8 cellular contexts compared by ENCODE assay signal in the genomic region with DNA sequence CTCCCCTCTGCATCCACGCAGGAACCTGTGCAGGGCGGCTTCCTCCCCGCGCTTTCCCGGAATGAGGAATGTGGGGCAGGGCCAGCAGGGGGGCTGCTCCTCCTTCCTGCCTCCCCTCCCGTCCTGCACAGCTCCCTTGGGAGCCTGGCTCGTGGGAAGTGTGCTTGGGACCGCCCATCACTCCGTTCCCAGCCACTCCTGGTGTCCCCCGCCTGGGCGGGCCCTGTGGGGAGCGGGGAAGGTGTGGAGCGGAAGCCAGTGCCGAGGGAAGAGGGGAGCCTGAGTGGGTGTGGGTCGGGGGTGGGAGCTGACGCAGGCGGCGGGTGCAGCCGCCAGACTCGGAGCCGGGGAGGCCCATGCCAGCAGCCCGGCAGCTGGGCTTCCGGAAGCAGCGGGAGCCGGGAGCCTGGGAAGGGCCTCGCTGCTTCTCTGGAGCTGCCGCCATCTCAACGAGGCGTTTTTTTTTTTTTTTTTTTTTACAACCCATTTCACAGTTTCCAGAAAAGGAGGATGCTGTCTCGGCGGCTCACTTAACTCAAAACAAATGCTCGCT. TPM values are rescaled to one million over a fixed set of nuclear protein-coding genes. Genes with fewer than 3 reads are reported as not detected.
DNase-seq lines count a peak whose midpoint lies in the region; ATAC-seq lines count a peak whose summit lies in the region.

No MANE protein-coding gene starts in this region.

- CTCF ChIA-PET in CD4-positive, alpha-beta memory T cell (lab: Charles Lee; ENCODE audit: partially characterized antibody) = no interaction called here

- H3K9me3 Mint-ChIP-seq in CD4-positive, alpha-beta memory T cell = no peaks in the 10 kb centered on the region

- no peak overlapping the region for H3K27ac Mint-ChIP-seq in CD4-positive, alpha-beta memory T cell

- H3K27ac ChIP-seq in HUES6 (ENCODE audit: low read depth, low read length) (0 out of 2 replicates have a peak overlapping the region, but pooled peaks have one; percentile 43), SJSA1 (peak overlapping the region; percentile 69)
- no peak overlapping the region for H3K27ac ChIP-seq in CD4-positive, alpha-beta memory T cell (ENCODE audit: low read depth, low read length)

- peak overlapping the region; percentile 35; the same call in 1 of the 2 replicates for H3K4me3 ChIP-seq in HUES6 (ENCODE audit: low read depth, low read length)
- H3K4me3 ChIP-seq in SJSA1 = peak overlapping the region; percentile 4
- H3K4me3 ChIP-seq in CD4-positive, alpha-beta memory T cell (ENCODE audit: low read length in 2 of 2) = no peak overlapping the region

- no peaks in the 10 kb centered on the region for H3K36me3 Mint-ChIP-seq in CD4-positive, alpha-beta memory T cell

- H3K9me3 ChIP-seq in HUES6 (ENCODE audit: control insufficient read depth, insufficient read depth, low read depth, low read length) (no peaks in the 10 kb centered on the region), SJSA1 (replicated peaks) (peaks cover 2% of the 10 kb centered on the region)
- H3K9me3 ChIP-seq in CD4-positive, alpha-beta memory T cell (ENCODE audit: control insufficient read depth in 1 of 2, low read length in 2 of 2) = no peaks in the 10 kb centered on the region

- H3K36me3 ChIP-seq in HUES6 (ENCODE audit: control insufficient read depth, insufficient read depth, low read length) (no peaks in the 10 kb centered on the region), SJSA1 (no peaks in the 10 kb centered on the region)
- H3K36me3 ChIP-seq in CD4-positive, alpha-beta memory T cell (ENCODE audit: insufficient read depth, low read length) = no peaks in the 10 kb centered on the region

- ATAC-seq in GM21825 (IDR thresholded peaks at IDR 0.05; ENCODE audit: unreplicated experiment) = no peak

- POLR2A ChIA-PET in CD4-positive, alpha-beta memory T cell (lab: Charles Lee; ENCODE audit: partially characterized antibody) = no interaction called here

- DNase-seq in SJSA1 (ENCODE audit: low read depth in 1 of 2, low spot score in 2 of 2) (peak; percentile 98 to 99), foreskin melanocyte (peak; percentile 68), posterior cingulate gyrus (peak; percentile 38 to 97 (median 77))
- DNase-seq in activated CD4-positive, alpha-beta T cell treated with anti-CD3 and anti-CD28 coated beads for 1 hour = no peak
- DNase-seq in stimulated activated CD4-positive, alpha-beta T cell treated with anti-CD3 and anti-CD28 coated beads, Interleukin-12 subunit alpha, Interleukin-12 subunit beta, amount 100 ng/mL, for 4 hours = no peak
- no peak for DNase-seq in CD4-positive, alpha-beta memory T cell

- H3K27me3 Mint-ChIP-seq in CD4-positive, alpha-beta memory T cell = peaks cover 2 to 3% of the 10 kb centered on the region in 2 donors

- no peak overlapping the region for H3K4me3 Mint-ChIP-seq in CD4-positive, alpha-beta memory T cell

- no peak overlapping the region for H3K9ac ChIP-seq in HUES6 (ENCODE audit: low read length)

- intact Hi-C loops in posterior cingulate gyrus (cut with DNase I) = no loop called here
- intact Hi-C loops in CD4-positive, alpha-beta memory T cell (cut with micrococcal nuclease) = no loop called here

- no peaks in the 10 kb centered on the region for H3K27me3 ChIP-seq in HUES6 (ENCODE audit: control insufficient read depth, insufficient read depth, low read length)
- no peaks in the 10 kb centered on the region for H3K27me3 ChIP-seq in SJSA1 (replicated peaks)
- no peaks in the 10 kb centered on the region for H3K27me3 ChIP-seq in CD4-positive, alpha-beta memory T cell (ENCODE audit: insufficient read depth, low read length)

- H3K4me1 Mint-ChIP-seq in CD4-positive, alpha-beta memory T cell = peaks cover 0 to 7% (median 2%) of the 10 kb centered on the region in 4 donors

- H3K4me1 ChIP-seq in HUES6 (ENCODE audit: control insufficient read depth, insufficient read depth, low read length) (peaks cover 29% of the 10 kb centered on the region), SJSA1 (replicated peaks) (peaks cover 80% of the 10 kb centered on the region)
- H3K4me1 ChIP-seq in CD4-positive, alpha-beta memory T cell (ENCODE audit: insufficient read depth, low read length) = no peaks in the 10 kb centered on the region

RNA-seq across cellular contexts. Expression of gene BAHCC1, which starts 24.2 kb away (rescaled TPM):
- total RNA-seq in SJSA1 (2014; rRNA removed; shearing (Covaris generic)) = 5.7 and 6.6 TPM in 2 replicates
- total RNA-seq in CD4-positive, alpha-beta memory T cell = not detected
- polyA plus RNA-seq in CD4-positive, alpha-beta memory T cell = not detected

Comparison
In these comparisons a context has a peak if more than half of its experiments do, and no peak if none do; other contexts are left out.
1. H3K4me3 ChIP-seq: peak in HUES6 (single experiment) and SJSA1 (single experiment); none in CD4-positive, alpha-beta memory T cell (0 of 2).
2. DNase-seq: peak in SJSA1 (2 of 2), foreskin melanocyte (single experiment) and posterior cingulate gyrus (10 of 10); none in activated CD4-positive, alpha-beta T cell treated with anti-CD3 and anti-CD28 coated beads for 1 hour (single experiment), stimulated activated CD4-positive, alpha-beta T cell treated with anti-CD3 and anti-CD28 coated beads, Interleukin-12 subunit alpha, Interleukin-12 subunit beta, amount 100 ng/mL, for 4 hours (single experiment) and CD4-positive, alpha-beta memory T cell (0 of 5).